Comparison of ENCODE assay signal across 25 cellular contexts in the genomic region with DNA sequence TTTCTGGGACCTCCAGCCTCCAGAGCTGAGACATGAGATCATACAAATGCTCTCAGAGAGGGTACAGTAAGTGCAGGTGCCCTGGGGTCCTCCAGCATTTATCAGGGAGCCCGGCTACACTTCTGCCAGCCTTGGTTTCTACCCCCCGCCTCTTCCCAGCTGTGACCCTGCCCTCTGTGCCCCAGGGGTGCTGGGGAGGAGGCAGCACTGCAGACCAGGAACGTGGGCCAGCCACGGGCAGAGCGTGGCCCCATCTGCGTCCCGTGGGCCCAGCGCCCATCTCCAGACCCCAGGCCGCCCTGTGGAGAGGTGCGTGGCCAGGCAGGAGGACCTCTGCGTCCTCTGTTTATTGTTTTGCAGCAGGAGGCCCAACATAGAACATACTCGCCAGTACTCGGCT. TPM values are rescaled to one million over a fixed set of nuclear protein-coding genes. Genes with fewer than 3 reads are reported as not detected.
DNase-seq lines count a peak whose midpoint lies in the region; ATAC-seq, FAIRE-seq and TF ChIP-seq lines count a peak whose summit lies in the region.
"Had no signal": no experiment of that assay in that cellular context is flagged by ENCODE, and none has a peak within 500 bp of the region (broad histone marks: within the 10 kb centered on the region; RNA-seq: fewer than 3 reads in every experiment).

No MANE protein-coding gene starts in this region.

- TF ChIP-seq RAD21 in K562 (CRISPR knock-in tag; conservative IDR thresholded peaks at IDR 0.05 in 1 of 2, IDR thresholded peaks at IDR 0.05 in 1 of 2) = no peak

- no peak overlapping the region for H3K27ac ChIP-seq in CD8-positive, alpha-beta T cell (ENCODE audit: low read depth, low read length)
- H3K27ac ChIP-seq in K562 (ENCODE audit: extremely low read depth, low read depth, low read length) (no peak overlapping the region), uterus (no peak overlapping the region)
- H3K27ac ChIP-seq: ascending aorta, parathyroid adenoma had no signal

- H3K9me3 ChIP-seq in CD8-positive, alpha-beta T cell (ENCODE audit: low read length) = no peaks in the 10 kb centered on the region
- no peaks in the 10 kb centered on the region for H3K9me3 ChIP-seq in K562 (replicated peaks; ENCODE audit: control insufficient read depth, insufficient read depth, low read depth, low read length)
- H3K9me3 ChIP-seq in uterus = no peaks in the 10 kb centered on the region
- H3K9me3 ChIP-seq: ascending aorta had no signal

- H3K9me3 Mint-ChIP-seq in CD8-positive, alpha-beta T cell = no peaks in the 10 kb centered on the region
- H3K9me3 Mint-ChIP-seq: activated naive CD4-positive, alpha-beta T cell treated with anti-CD3 and anti-CD28 coated beads, Interleukin-2, amount 50 U/mL, for 24 hours; central memory CD8-positive, alpha-beta T cell; HFFc6; natural killer cell had no signal

- H3K4me2 ChIP-seq in K562 (ENCODE audit: insufficient read depth, low read length) = no peak overlapping the region

- H3K9ac ChIP-seq in K562 (ENCODE audit: insufficient read depth in 1 of 2, low read depth in 2 of 2, low read length in 2 of 2) = no peak overlapping the region
- H3K9ac ChIP-seq: parathyroid adenoma had no signal

- no peak for TF ChIP-seq CTCF in CD8-positive, alpha-beta T cell (IDR thresholded peaks at IDR 0.05)
- no peak for TF ChIP-seq CTCF in K562 (IDR thresholded peaks at IDR 0.05 in 2 of 3, conservative IDR thresholded peaks at IDR 0.05 in 1 of 3; ENCODE audit: insufficient read depth in 2 of 3, low read depth in 1 of 3, low read length in 3 of 3)
- TF ChIP-seq CTCF in uterus (IDR thresholded peaks at IDR 0.05) = no peak

- peaks cover 28% of the 10 kb centered on the region for H3K4me1 ChIP-seq in CD8-positive, alpha-beta T cell (ENCODE audit: insufficient read depth, low read length)
- peaks cover 7 to 52% of the 10 kb centered on the region in 2 experiments; a peak in 4 of 5 replicates for H3K4me1 ChIP-seq in K562 (replicated peaks in 1 of 2; ENCODE audit: control insufficient read depth in 2 of 2, insufficient read depth in 2 of 2, low read length in 2 of 2)
- H3K4me1 ChIP-seq in uterus = peaks cover 0 to 7% of the 10 kb centered on the region in 2 donors
- H3K4me1 ChIP-seq: parathyroid adenoma had no signal

- H3K4me3 ChIP-seq in CD8-positive, alpha-beta T cell (ENCODE audit: low read depth, low read length) = no peak overlapping the region
- no peak overlapping the region for H3K4me3 ChIP-seq in K562
- no peak overlapping the region for H3K4me3 ChIP-seq in uterus
- H3K4me3 ChIP-seq: ascending aorta had no signal

- intact Hi-C loops in CD8-positive, alpha-beta T cell (cut with DNase I, micrococcal nuclease) = no loop called here
- intact Hi-C loops in K562 (cut with micrococcal nuclease) (no loop called here), uterus (cut with DNase I; ENCODE audit: low total_unique reads) (no loop called here)

- WGBS in K562 (ENCODE audit: insufficient coverage, low coverage, missing lambda C conversion rate) = 97% methylated on average over 7 of the region's 13 CpGs

- in situ Hi-C loops in K562 (cut with MboI) = no loop called here

- peaks cover 38% of the 10 kb centered on the region for H3K79me2 ChIP-seq in K562 (ENCODE audit: control insufficient read depth, insufficient read depth, low read length)

- H3K9me1 ChIP-seq in K562 (ENCODE audit: control insufficient read depth, insufficient read depth, low read length) = peaks cover 8% of the 10 kb centered on the region

- DNase-seq in CD8-positive, alpha-beta T cell = no peak
- DNase-seq in K562 (ENCODE audit: extremely low read depth in 1 of 4, low spot score in 3 of 4) (peak in 1 of 4 experiments; percentile 3), mesenteric fat pad (ENCODE audit: low spot score) (peak; percentile 84), ureter (ENCODE audit: low spot score) (no peak), uterus (no peak)
- DNase-seq: activated CD4-positive, alpha-beta T cell treated with anti-CD3 and anti-CD28 coated beads, Interleukin-2, amount 50 U/mL, for 1 hour; CD4-positive, CD25-positive, alpha-beta regulatory T cell; DMS53; HFFc6; natural killer cell; NCI-H1436 treated with DMSO at 0.1 percent for 48 hours; NCI-H2171 treated with DMSO at 0.1 percent for 48 hours; NCI-H69; SHP77 treated with DMSO at 0.1 percent for 48 hours; stimulated activated CD4-positive, alpha-beta T cell treated with anti-CD3 and anti-CD28 coated beads, Interleukin-1b, Interleukin-23, amount 100 ng/mL, for 48 hours; stimulated activated naive CD4-positive, alpha-beta T cell treated with Interleukin-2 at 50 U/mL for 16 hours had no signal

- peaks cover 65% of the 10 kb centered on the region for H3K36me3 Mint-ChIP-seq in CD8-positive, alpha-beta T cell
- H3K36me3 Mint-ChIP-seq: natural killer cell had no signal

- FAIRE-seq in K562 (lab: Jason Lieb, UNC) = no peak
- FAIRE-seq: frontal cortex, keratinocyte had no signal

- TF ChIP-seq EP300 in K562 (IDR thresholded peaks at IDR 0.05; ENCODE audit: low read length) = no peak

- CTCF ChIA-PET in CD8-positive, alpha-beta T cell (lab: Charles Lee) = no interaction called here
- CTCF ChIA-PET in K562 (lab: Yijun Ruan, JAX; ENCODE audit: low intra/inter-chr PET ratio) = no interaction called here

- POLR2A ChIA-PET in CD8-positive, alpha-beta T cell (lab: Charles Lee) = no interaction called here
- POLR2A ChIA-PET in K562 (lab: Yijun Ruan, JAX) = no interaction called here

- ATAC-seq in CD8-positive, alpha-beta T cell = peak; percentile 12
- no peak for ATAC-seq in K562
- ATAC-seq in GM21723 (IDR thresholded peaks at IDR 0.05; ENCODE audit: unreplicated experiment) = no peak

- peaks cover 37% of the 10 kb centered on the region for H4K20me1 ChIP-seq in K562 (replicated peaks; ENCODE audit: control insufficient read depth, insufficient read depth, low read length)

- no peaks in the 10 kb centered on the region for H3K27me3 Mint-ChIP-seq in CD8-positive, alpha-beta T cell (ENCODE audit: low read depth)
- H3K27me3 Mint-ChIP-seq: activated naive CD4-positive, alpha-beta T cell treated with anti-CD3 and anti-CD28 coated beads, Interleukin-2, amount 50 U/mL, for 24 hours; CD4-positive, CD25-positive, alpha-beta regulatory T cell; central memory CD8-positive, alpha-beta T cell had no signal

- peaks cover 55% of the 10 kb centered on the region for H3K36me3 ChIP-seq in CD8-positive, alpha-beta T cell (ENCODE audit: insufficient read depth, low read length)
- H3K36me3 ChIP-seq in K562 (ENCODE audit: control insufficient read depth, insufficient read depth, low read length) = peaks cover 64% of the 10 kb centered on the region
- no peaks in the 10 kb centered on the region for H3K36me3 ChIP-seq in uterus

- H3K27me3 ChIP-seq in CD8-positive, alpha-beta T cell (ENCODE audit: insufficient read depth, low read length) = no peaks in the 10 kb centered on the region
- H3K27me3 ChIP-seq in K562 (ENCODE audit: control insufficient read depth in 2 of 2, insufficient read depth in 2 of 2, low read length in 2 of 2) = no peaks in the 10 kb centered on the region
- no peaks in the 10 kb centered on the region for H3K27me3 ChIP-seq in uterus
- H3K27me3 ChIP-seq: ascending aorta had no signal

- H3K4me1 Mint-ChIP-seq in CD8-positive, alpha-beta T cell (ENCODE audit: low read depth) = peaks cover 27% of the 10 kb centered on the region

- TF ChIP-seq POLR2A in GM18526 (IDR thresholded peaks at IDR 0.05; ENCODE audit: extremely low read depth, insufficient read length) = peak; percentile 12
- no peak for TF ChIP-seq POLR2A in K562 (conservative IDR thresholded peaks at IDR 0.05)
- TF ChIP-seq POLR2A in uterus (IDR thresholded peaks at IDR 0.05) = no peak

- no TSS peak for BruUV-seq in K562 (replicated peaks; lab: Mats Ljungman, UMichigan)

- H3K4me3 Mint-ChIP-seq in CD8-positive, alpha-beta T cell = no peak overlapping the region
- H3K4me3 Mint-ChIP-seq: HFFc6, natural killer cell had no signal

- H2AFZ ChIP-seq in K562 (ENCODE audit: low read depth, low read length) = no peak overlapping the region
- H2AFZ ChIP-seq: parathyroid adenoma had no signal

- no peak overlapping the region for H3K27ac Mint-ChIP-seq in CD8-positive, alpha-beta T cell
- H3K27ac Mint-ChIP-seq: natural killer cell had no signal

RNA-seq across cellular contexts. Expression of gene SLC25A6, which starts 6.1 kb away (rescaled TPM):
- 100 to 1,000 TPM; 382 to 404 TPM for total RNA-seq in CD8-positive, alpha-beta T cell
- total RNA-seq in K562 (2011; cell fraction: chromatin; rRNA removed; ENCODE audit: low replicate concordance) = 32.2 and 125 TPM in 2 replicates
- total RNA-seq in K562 (2011; cell fraction: nucleolus; rRNA removed) = 167 and 186 TPM in 2 replicates
- total RNA-seq in K562 (2011; cell fraction: nucleoplasm; rRNA removed) = 94.8 and 148 TPM in 2 replicates
- total RNA-seq in K562 (2014; rRNA removed) (150 and 196 TPM in 2 replicates), K562 (2014; rRNA removed; fragmentation: Illumina TruSeq; extraction: Trizol) (43.0 and 58.7 TPM in 2 replicates), K562 (2015; rRNA removed; fragmentation: Illumina TruSeq; extraction: Trizol) (177 and 181 TPM in 2 replicates), K562 (2021) (318 and 330 TPM in 2 replicates), mesenteric fat pad (331 TPM), ureter (391 TPM), uterus (100 to 1,000 TPM; 140 to 289 (median 207) TPM)
- polyA plus RNA-seq in K562 (2011; rRNA removed) (129 and 261 TPM in 2 replicates), K562 (2014; fragmentation: Illumina TruSeq; extraction: Trizol) (118 and 276 TPM in 2 replicates), K562 (2014; fragmentation: Nextera tagmentation; extraction: Ambion mirVana) (10 to 100 TPM; 24.6 to 39.3 TPM), K562 (2014; rRNA removed) (260 and 272 TPM in 2 replicates)
- 445 and 542 TPM in 2 replicates for polyA plus RNA-seq in K562 (2011; cell fraction: cytosol; rRNA removed)
- polyA plus RNA-seq in K562 (2011; cell fraction: nucleus; rRNA removed) = 114 and 138 TPM in 2 replicates
- 340 and 778 TPM in 2 replicates for polyA plus RNA-seq in K562 (2012)
- polyA minus RNA-seq in K562 (2011; rRNA and poly(A)+ RNA removed) = 84.2 and 86.4 TPM in 2 replicates
- 213 and 368 TPM in 2 replicates for polyA minus RNA-seq in K562 (2011; cell fraction: cytosol; rRNA and poly(A)+ RNA removed)
- polyA minus RNA-seq in K562 (2011; cell fraction: nucleus; rRNA and poly(A)+ RNA removed) = 69.5 and 102 TPM in 2 replicates

RNA-seq across cellular contexts. Expression of gene IL3RA, which starts 49.2 kb away (rescaled TPM):
- total RNA-seq in CD8-positive, alpha-beta T cell = 1 to 10 TPM in 1 of 2 experiments, under 1 TPM in 1; 0.94 to 1.1 TPM
- not detected in 2 replicates for total RNA-seq in K562 (2011; cell fraction: chromatin; rRNA removed; ENCODE audit: low replicate concordance)
- not detected in 2 replicates for total RNA-seq in K562 (2011; cell fraction: nucleolus; rRNA removed)
- total RNA-seq in K562 (2011; cell fraction: nucleoplasm; rRNA removed) = not detected in 2 replicates
- not detected in 2 replicates for total RNA-seq in K562 (2014; rRNA removed)
- not detected in 2 replicates for total RNA-seq in K562 (2014; rRNA removed; fragmentation: Illumina TruSeq; extraction: Trizol)
- not detected in 2 replicates for total RNA-seq in K562 (2015; rRNA removed; fragmentation: Illumina TruSeq; extraction: Trizol)
- total RNA-seq in K562 (2021) = not detected in 2 replicates
- not detected in 2 replicates for polyA plus RNA-seq in K562 (2011; rRNA removed)
- not detected in 2 replicates for polyA plus RNA-seq in K562 (2011; cell fraction: cytosol; rRNA removed)
- not detected in 2 replicates for polyA plus RNA-seq in K562 (2011; cell fraction: nucleus; rRNA removed)
- polyA plus RNA-seq in K562 (2012) = 0.08 and 0.18 TPM in 2 replicates
- not detected in 2 replicates for polyA plus RNA-seq in K562 (2014; fragmentation: Illumina TruSeq; extraction: Trizol)
- not detected for polyA plus RNA-seq in K562 (2014; fragmentation: Nextera tagmentation; extraction: Ambion mirVana)
- polyA plus RNA-seq in K562 (2014; rRNA removed) = not detected in 2 replicates
- polyA minus RNA-seq in K562 (2011; rRNA and poly(A)+ RNA removed) = not detected in 2 replicates
- not detected in 2 replicates for polyA minus RNA-seq in K562 (2011; cell fraction: cytosol; rRNA and poly(A)+ RNA removed)
- not detected in 2 replicates for polyA minus RNA-seq in K562 (2011; cell fraction: nucleus; rRNA and poly(A)+ RNA removed)
- total RNA-seq in mesenteric fat pad = 13.3 TPM
- 7.4 TPM for total RNA-seq in ureter
- total RNA-seq in uterus = 10 to 100 TPM in 1 of 4 donors, 1 to 10 TPM in 3; 1.2 to 16.2 (median 8.6) TPM
- total RNA-seq: M059J had no signal
- polyA plus RNA-seq: keratinocyte had no signal
